Comparison of ENCODE assay signal across 17 cellular contexts in genomic region chr7:66679633-66679980, GRCh38. TPM values are rescaled to one million over a fixed set of nuclear protein-coding genes. Genes with fewer than 3 reads are reported as not detected.
DNase-seq lines count a peak whose midpoint lies in the region; ATAC-seq and TF ChIP-seq lines count a peak whose summit lies in the region.
"Had no signal": no experiment of that assay in that cellular context is flagged by ENCODE, and none has a peak within 500 bp of the region (broad histone marks: within the 10 kb centered on the region; RNA-seq: fewer than 3 reads in every experiment).

No MANE protein-coding gene starts in this region.

- peaks cover 4% of the 10 kb centered on the region for H3K23me2 ChIP-seq in H9 (ENCODE audit: insufficient read length, low read depth, low read length, poor library complexity, severe bottlenecking)

- no peak overlapping the region for H4K5ac ChIP-seq in H9 (ENCODE audit: insufficient read length, low read depth, low read length)

- no peak overlapping the region for H3K56ac ChIP-seq in H9 (ENCODE audit: insufficient read length, low read depth, low read length)

- H3K79me2 ChIP-seq in OCI-LY7 (ENCODE audit: insufficient read depth, low read depth, low read length): peaks cover 25% of the 10 kb centered on the region; the same call in 1 of the 2 replicates
- H3K79me2 ChIP-seq in H9 (ENCODE audit: insufficient read depth, low read length): no peaks in the 10 kb centered on the region; the same call in 1 of the 2 replicates

- no peak overlapping the region for H3K4me3 ChIP-seq in OCI-LY7 (ENCODE audit: low read depth, low read length, poor library complexity, severe bottlenecking)
- H3K4me3 ChIP-seq in sigmoid colon: no peak overlapping the region
- H3K4me3 ChIP-seq: BLaER1 treated with 17β-estradiol and CSF1 and Interleukin-3, amounts not matched to agents 10 nM and 100 nM; lung; tibial nerve had no signal

- H2AFZ ChIP-seq in OCI-LY7 (ENCODE audit: low read length): no peak overlapping the region
- H2AFZ ChIP-seq in H9 (ENCODE audit: low read length): no peak overlapping the region

- peaks cover 18% of the 10 kb centered on the region for H3K4me1 Mint-ChIP-seq in activated CD4-positive, alpha-beta T cell treated with anti-CD3 and anti-CD28 coated beads, Interleukin-2, amount 10 ng/mL, durations not matched to agents 24 days and 14 days
- H3K4me1 Mint-ChIP-seq in chondrocyte (ENCODE audit: low read depth): peaks cover 28% of the 10 kb centered on the region
- peaks cover 3 to 13% of the 10 kb centered on the region in 2 experiments; a peak in 3 of 4 replicates for H3K4me1 Mint-ChIP-seq in H9

- DNase-seq in activated CD4-positive, alpha-beta T cell treated with anti-CD3 and anti-CD28 coated beads, Interleukin-2, amount 10 ng/mL, durations not matched to agents 24 days and 14 days: no peak
- DNase-seq in activated CD4-positive, alpha-beta T cell treated with anti-CD3 and anti-CD28 coated beads, Interleukin-2, amount 50 U/mL, for 1 hour: no peak
- DNase-seq in OCI-LY7 (ENCODE audit: low spot score): no peak
- DNase-seq in chondrocyte (ENCODE audit: low spot score): no peak
- DNase-seq in sigmoid colon: peak; percentile 34
- no peak for DNase-seq in GM03348 (ENCODE audit: low spot score)
- no peak for DNase-seq in H9
- DNase-seq: DND-41; NCI-H187; NCI-H446; stimulated activated CD4-positive, alpha-beta T cell treated with anti-CD3 and anti-CD28 coated beads, Interleukin-2, amount 100 ng/mL, for 48 hours; T-helper 9 cell had no signal

- H3K27me3 ChIP-seq in sigmoid colon (no peaks in the 10 kb centered on the region), H9 (ENCODE audit: insufficient read depth, low read length) (no peaks in the 10 kb centered on the region)
- H3K27me3 ChIP-seq: BLaER1 treated with 17β-estradiol and CSF1 and Interleukin-3, amounts not matched to agents 10 nM and 100 nM; tibial nerve had no signal

- 86 to 96% methylated on average over 3 of the region's 3 CpGs for WGBS in sigmoid colon, 2 donors
- WGBS in H9 (ENCODE audit: extremely low coverage, insufficient read length, low lambda C conversion rate): no CpG with 5 or more reads among the region's 3 CpGs

- no peak overlapping the region for H4K91ac ChIP-seq in H9 (ENCODE audit: insufficient read length, low read depth, low read length)

- no peak overlapping the region for H2AK5ac ChIP-seq in H9 (ENCODE audit: insufficient read length, low read length)

- H3K4me1 ChIP-seq in OCI-LY7 (ENCODE audit: insufficient read depth, low read length, poor library complexity, severe bottlenecking): peaks cover 27% of the 10 kb centered on the region
- peaks cover 0 to 25% (median 17%) of the 10 kb centered on the region in 4 donors for H3K4me1 ChIP-seq in sigmoid colon
- H3K4me1 ChIP-seq in H9 (ENCODE audit: insufficient read depth, low read length): no peaks in the 10 kb centered on the region; the same call in 1 of the 2 replicates

- no peak overlapping the region for H2BK120ac ChIP-seq in H9 (ENCODE audit: low read depth, low read length, poor library complexity, severe bottlenecking)

- no peak overlapping the region for H3K9ac ChIP-seq in H9 (ENCODE audit: extremely low read depth, insufficient read length, low read length)

- H3K14ac ChIP-seq in H9 (ENCODE audit: insufficient read depth, low read length): no peak overlapping the region

- H4K20me1 ChIP-seq in OCI-LY7 (ENCODE audit: insufficient read depth, low read length) (no peaks in the 10 kb centered on the region; the same call in 1 of the 2 replicates), H9 (ENCODE audit: control insufficient read depth, insufficient read depth, insufficient read length) (no peaks in the 10 kb centered on the region)

- H2BK12ac ChIP-seq in H9 (ENCODE audit: insufficient read length, low read depth, low read length): no peak overlapping the region

- TF ChIP-seq POLR2A in sigmoid colon (IDR thresholded peaks at IDR 0.05): no peak

- H2BK20ac ChIP-seq in H9 (ENCODE audit: low read depth, low read length, poor library complexity, severe bottlenecking): no peak overlapping the region

- no peak overlapping the region for H3K4ac ChIP-seq in H9 (ENCODE audit: low read depth, low read length)

- intact Hi-C loops in activated CD4-positive, alpha-beta T cell treated with anti-CD3 and anti-CD28 coated beads, Interleukin-2, amount 10 ng/mL, durations not matched to agents 24 days and 14 days (cut with micrococcal nuclease): no loop called here
- intact Hi-C loops in OCI-LY7 (cut with micrococcal nuclease; ENCODE audit: unreplicated experiment): loop anchor here (2.0 kb wide), 1 partner anchor 51 kb away; the partner anchor contains the start of gene KCTD7
- intact Hi-C loops in sigmoid colon (cut with DNase I): no loop called here

- ATAC-seq in GM21526 (IDR thresholded peaks at IDR 0.05; ENCODE audit: low FRiP score, unreplicated experiment): no peak
- ATAC-seq: esophagus mucosa had no signal

- CTCF ChIA-PET in OCI-LY7 (lab: Charles Lee; ENCODE audit: unreplicated experiment): no interaction called here

- H4K8ac ChIP-seq in H9 (replicated peaks; ENCODE audit: insufficient read length, low read depth, low read length): no peak overlapping the region

- no peak overlapping the region for H2BK5ac ChIP-seq in H9 (ENCODE audit: insufficient read length, low read length)

- H3K9me3 Mint-ChIP-seq in activated CD4-positive, alpha-beta T cell treated with anti-CD3 and anti-CD28 coated beads, Interleukin-2, amount 10 ng/mL, durations not matched to agents 24 days and 14 days: no peaks in the 10 kb centered on the region
- H3K9me3 Mint-ChIP-seq in chondrocyte (ENCODE audit: low read depth) (no peaks in the 10 kb centered on the region), H9 (no peaks in the 10 kb centered on the region)

- H3K27ac ChIP-seq in OCI-LY7 (ENCODE audit: low read depth, low read length, poor library complexity, severe bottlenecking) (peak overlapping the region; percentile 55), sigmoid colon (no peak overlapping the region), H9 (ENCODE audit: insufficient read length, low read depth, low read length) (no peak overlapping the region)
- H3K27ac ChIP-seq: tibial nerve had no signal

- no peak overlapping the region for H3K4me3 Mint-ChIP-seq in activated CD4-positive, alpha-beta T cell treated with anti-CD3 and anti-CD28 coated beads, Interleukin-2, amount 10 ng/mL, durations not matched to agents 24 days and 14 days
- H3K4me3 Mint-ChIP-seq in chondrocyte (ENCODE audit: unreplicated experiment) (no peak overlapping the region), H9 (no peak overlapping the region; a peak in 1 of 5 replicates)

- H3K18ac ChIP-seq in H9 (ENCODE audit: insufficient read length, low read depth, low read length): no peak overlapping the region

- H3K36me3 ChIP-seq in OCI-LY7 (ENCODE audit: insufficient read depth, low read length) (peaks cover 4% of the 10 kb centered on the region; the same call in 1 of the 2 replicates), sigmoid colon (no peaks in the 10 kb centered on the region)
- H3K36me3 ChIP-seq: tibial nerve had no signal

- no peak overlapping the region for H3K23ac ChIP-seq in H9 (ENCODE audit: insufficient read length, low read depth, low read length)

- TF ChIP-seq EP300 in sigmoid colon (IDR thresholded peaks at IDR 0.05): no peak

- H3K9me3 ChIP-seq in OCI-LY7 (ENCODE audit: low read length): no peaks in the 10 kb centered on the region
- H3K9me3 ChIP-seq in sigmoid colon: no peaks in the 10 kb centered on the region
- no peaks in the 10 kb centered on the region for H3K9me3 ChIP-seq in H9 (ENCODE audit: control insufficient read depth, low read depth, low read length)
- H3K9me3 ChIP-seq: BLaER1 treated with 17β-estradiol and CSF1 and Interleukin-3, amounts not matched to agents 10 nM and 100 nM; tibial nerve had no signal

- H3K27ac Mint-ChIP-seq in activated CD4-positive, alpha-beta T cell treated with anti-CD3 and anti-CD28 coated beads, Interleukin-2, amount 10 ng/mL, durations not matched to agents 24 days and 14 days: peak overlapping the region; percentile 5
- H3K27ac Mint-ChIP-seq in chondrocyte (ENCODE audit: unreplicated experiment) (peak overlapping the region; percentile 54), H9 (no peak overlapping the region)

- H3K9me2 ChIP-seq in OCI-LY7 (ENCODE audit: insufficient read depth, low read length): no peaks in the 10 kb centered on the region

- H3T11ph ChIP-seq in H9 (ENCODE audit: low read length): no peak overlapping the region

- POLR2A ChIA-PET in OCI-LY7 (lab: Charles Lee): interaction anchor here (1.3 kb wide), 1 partner anchor 165 kb away, joined by 3 read pairs; no protein-coding TSS in a partner anchor

- no peaks in the 10 kb centered on the region for H3K27me3 Mint-ChIP-seq in activated CD4-positive, alpha-beta T cell treated with anti-CD3 and anti-CD28 coated beads, Interleukin-2, amount 10 ng/mL, durations not matched to agents 24 days and 14 days
- H3K27me3 Mint-ChIP-seq in chondrocyte (ENCODE audit: low read depth) (no peaks in the 10 kb centered on the region), H9 (ENCODE audit: low read depth) (no peaks in the 10 kb centered on the region; the same call in 1 of the 2 replicates)

- H3K79me1 ChIP-seq in H9 (ENCODE audit: insufficient read depth, low read depth, low read length, poor library complexity, severe bottlenecking): no peaks in the 10 kb centered on the region

- H2BK15ac ChIP-seq in H9 (ENCODE audit: low read depth, low read length): no peak overlapping the region

- no peaks in the 10 kb centered on the region for H3K36me3 Mint-ChIP-seq in activated CD4-positive, alpha-beta T cell treated with anti-CD3 and anti-CD28 coated beads, Interleukin-2, amount 10 ng/mL, durations not matched to agents 24 days and 14 days (ENCODE audit: low read depth)
- no peaks in the 10 kb centered on the region for H3K36me3 Mint-ChIP-seq in chondrocyte (ENCODE audit: low read depth)
- no peaks in the 10 kb centered on the region for H3K36me3 Mint-ChIP-seq in H9 (ENCODE audit: insufficient read depth in 1 of 3, low read depth in 3 of 3)

- H3K4me2 ChIP-seq in OCI-LY7 (ENCODE audit: low read length) (peak overlapping the region; percentile 67; the same call in 1 of the 2 replicates), H9 (ENCODE audit: insufficient read depth, insufficient read length, low read length) (no peak overlapping the region)

- TF ChIP-seq CTCF in OCI-LY7 (conservative IDR thresholded peaks at IDR 0.05; ENCODE audit: low read length) (no peak), chondrocyte (IDR thresholded peaks at IDR 0.05) (no peak), sigmoid colon (IDR thresholded peaks at IDR 0.05) (no peak), H9 (conservative IDR thresholded peaks at IDR 0.05) (no peak)

- BruUV-seq in OCI-LY7 (replicated peaks; lab: Mats Ljungman, UMichigan): no TSS peak

RNA-seq across cellular contexts. Expression of gene KCTD7, which starts 50.9 kb away (rescaled TPM):
- 8.9 and 9.2 TPM in 2 replicates for total RNA-seq in activated CD4-positive, alpha-beta T cell treated with anti-CD3 and anti-CD28 coated beads, Interleukin-2, amount 10 ng/mL, durations not matched to agents 24 days and 14 days
- total RNA-seq in OCI-LY7 (2014; rRNA removed; shearing (Covaris generic)): 32.9 and 40.5 TPM in 2 replicates
- total RNA-seq in OCI-LY7 (2022) (41.8 and 43.3 TPM in 2 replicates), chondrocyte (16.4 to 22.6 TPM (median 21.5 TPM) in 3 replicates), sigmoid colon (10 to 100 TPM; 15.3 to 23.3 (median 19.6) TPM), H9 (2021) (8.9 and 10.0 TPM in 2 replicates)
- 1 to 10 TPM; 3.2 to 7.3 (median 3.6) TPM for polyA plus RNA-seq in sigmoid colon

Comparison
In these comparisons a context has a peak if more than half of its experiments do, and no peak if none do; other contexts are left out.
1. H3K27ac Mint-ChIP-seq: peak in activated CD4-positive, alpha-beta T cell treated with anti-CD3 and anti-CD28 coated beads, Interleukin-2, amount 10 ng/mL, durations not matched to agents 24 days and 14 days (single experiment) and chondrocyte (single experiment); none in H9 (0 of 3).